Comparison of ENCODE assay signal across 11 cellular contexts in the genomic region with DNA sequence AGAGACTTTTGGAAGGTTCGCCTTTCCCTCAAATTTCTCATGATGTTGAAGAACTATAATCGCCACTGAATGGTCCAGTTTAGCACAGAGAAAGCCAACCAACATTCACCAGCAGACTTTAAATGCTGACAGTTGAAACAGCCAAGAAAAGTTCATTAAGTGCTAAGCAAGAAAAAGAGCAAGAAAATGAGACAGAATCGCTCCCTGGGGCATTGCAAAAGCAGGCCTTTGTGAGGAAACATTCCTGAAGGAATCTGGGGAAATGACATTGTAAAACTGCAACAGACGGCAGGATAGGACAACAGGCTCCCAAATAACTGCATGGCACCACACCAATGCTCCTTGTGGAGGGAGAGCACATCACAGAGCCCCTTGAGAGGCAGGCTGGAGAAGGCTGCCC.
DNase-seq lines count a peak whose midpoint lies in the region; ATAC-seq and TF ChIP-seq lines count a peak whose summit lies in the region.
"Had no signal": no experiment of that assay in that cellular context is flagged by ENCODE, and none has a peak within 500 bp of the region (broad histone marks: within the 10 kb centered on the region; RNA-seq: fewer than 3 reads in every experiment).

No MANE protein-coding gene starts in this region.

- H3K4me1 ChIP-seq in Loucy (ENCODE audit: insufficient read depth, low read length, poor library complexity, severe bottlenecking) (peaks cover 35% of the 10 kb centered on the region), upper lobe of left lung (peaks cover 3 to 18% (median 12%) of the 10 kb centered on the region in 4 donors)

- no peaks in the 10 kb centered on the region for H3K9me2 ChIP-seq in Loucy (replicated peaks; ENCODE audit: low read depth, low read length)

- intact Hi-C loops in CD4-positive, alpha-beta T cell (cut with DNase I, micrococcal nuclease) = no loop called here

- TF ChIP-seq POLR2A in upper lobe of left lung (IDR thresholded peaks at IDR 0.05) = no peak

- ATAC-seq in upper lobe of left lung (ENCODE audit: low FRiP score in 2 of 2) (peak in 1 of 2 donors; percentile 34), HG03439 (IDR thresholded peaks at IDR 0.05; ENCODE audit: unreplicated experiment) (no peak)
- no peak for ATAC-seq in CD4-positive, alpha-beta T cell (ENCODE audit: poor library complexity)

- H4K20me1 ChIP-seq in Loucy (ENCODE audit: insufficient read depth, low read length, poor library complexity, severe bottlenecking) = no peaks in the 10 kb centered on the region

- DNase-seq in foreskin melanocyte = peak; percentile 26
- no peak for DNase-seq in upper lobe of left lung
- no peak for DNase-seq in CD4-positive, alpha-beta T cell
- DNase-seq in T-helper 9 cell = no peak
- DNase-seq: amniotic stem cell, DMS79, NCI-H2081 treated with DMSO at 0.1 percent for 48 hours had no signal

- H3K4me3 Mint-ChIP-seq in nephron = no peak overlapping the region
- H3K4me3 Mint-ChIP-seq in CD4-positive, alpha-beta T cell = no peak overlapping the region

- H3K9me3 Mint-ChIP-seq in nephron = no peaks in the 10 kb centered on the region
- no peaks in the 10 kb centered on the region for H3K9me3 Mint-ChIP-seq in CD4-positive, alpha-beta T cell

- H3K4me1 Mint-ChIP-seq in nephron = peaks cover 41% of the 10 kb centered on the region
- peaks cover 11% of the 10 kb centered on the region for H3K4me1 Mint-ChIP-seq in CD4-positive, alpha-beta T cell (ENCODE audit: low read depth)

- H3F3A ChIP-seq in Loucy (ENCODE audit: low read depth) = no peaks in the 10 kb centered on the region

- H3K27ac Mint-ChIP-seq in nephron = peak overlapping the region; percentile 10 to 86 (median 57)
- no peak overlapping the region for H3K27ac Mint-ChIP-seq in CD4-positive, alpha-beta T cell

- no peak overlapping the region for H3K4me2 ChIP-seq in Loucy (ENCODE audit: low read depth, low read length, poor library complexity, severe bottlenecking)

- no peaks in the 10 kb centered on the region for H3K36me3 ChIP-seq in Loucy (ENCODE audit: insufficient read depth, low read length)
- H3K36me3 ChIP-seq in upper lobe of left lung = no peaks in the 10 kb centered on the region
- H3K36me3 ChIP-seq: ovary had no signal

- H3K27me3 ChIP-seq in Loucy (ENCODE audit: insufficient read depth, low read length, poor library complexity, severe bottlenecking) (no peaks in the 10 kb centered on the region), upper lobe of left lung (no peaks in the 10 kb centered on the region)
- H3K27me3 ChIP-seq in CD4-positive, alpha-beta T cell (ENCODE audit: control insufficient read depth, insufficient read depth, low read length) = no peaks in the 10 kb centered on the region
- H3K27me3 ChIP-seq: ovary had no signal

- TF ChIP-seq EP300 in upper lobe of left lung (IDR thresholded peaks at IDR 0.05) = no peak

- no peak for TF ChIP-seq CTCF in Loucy (conservative IDR thresholded peaks at IDR 0.05; ENCODE audit: low read length)
- no peak for TF ChIP-seq CTCF in nephron (IDR thresholded peaks at IDR 0.05; ENCODE audit: unreplicated experiment in 3 of 3)
- TF ChIP-seq CTCF in upper lobe of left lung (IDR thresholded peaks at IDR 0.05) = no peak
- no peak for TF ChIP-seq CTCF in CD4-positive, alpha-beta T cell (IDR thresholded peaks at IDR 0.05)

- 0 out of 2 replicates have a peak overlapping the region, but pooled peaks have one; percentile 25 for H2AFZ ChIP-seq in Loucy (ENCODE audit: low read length)

- no peak overlapping the region for H3K9ac ChIP-seq in Loucy (ENCODE audit: low read depth, low read length, poor library complexity, severe bottlenecking)

- peak overlapping the region; percentile 8 to 65 (median 38) for H3K27ac ChIP-seq in upper lobe of left lung
- no peak overlapping the region for H3K27ac ChIP-seq in CD4-positive, alpha-beta T cell (ENCODE audit: low read depth, low read length)
- H3K27ac ChIP-seq: ovary had no signal

- H3K4me3 ChIP-seq in Loucy (ENCODE audit: low read length, poor library complexity, severe bottlenecking) = no peak overlapping the region
- H3K4me3 ChIP-seq in upper lobe of left lung = no peak overlapping the region
- H3K4me3 ChIP-seq: ovary had no signal

- H3K27me3 Mint-ChIP-seq in nephron (ENCODE audit: low read depth) = no peaks in the 10 kb centered on the region
- H3K27me3 Mint-ChIP-seq in CD4-positive, alpha-beta T cell = no peaks in the 10 kb centered on the region

- POLR2A ChIA-PET in CD4-positive, alpha-beta T cell (lab: Charles Lee) = no interaction called here

- H3K79me2 ChIP-seq in Loucy (ENCODE audit: insufficient read depth, low read length) = no peaks in the 10 kb centered on the region

- CTCF ChIA-PET in CD4-positive, alpha-beta T cell (lab: Charles Lee) = no interaction called here

- 66 to 73% methylated on average over 4 of the region's 4 CpGs for WGBS in upper lobe of left lung, 2 donors

- H3K36me3 Mint-ChIP-seq in nephron (ENCODE audit: low read depth) = no peaks in the 10 kb centered on the region
- H3K36me3 Mint-ChIP-seq in CD4-positive, alpha-beta T cell (ENCODE audit: low read depth) = no peaks in the 10 kb centered on the region

- no peaks in the 10 kb centered on the region for H3K9me3 ChIP-seq in Loucy (ENCODE audit: insufficient read depth, low read depth, low read length)
- no peaks in the 10 kb centered on the region for H3K9me3 ChIP-seq in upper lobe of left lung
- H3K9me3 ChIP-seq in CD4-positive, alpha-beta T cell (ENCODE audit: control insufficient read depth, low read length) = no peaks in the 10 kb centered on the region
- H3K9me3 ChIP-seq: ovary had no signal
